36 cellular contexts compared by ENCODE assay signal in genomic region chr7:155437836-155438235, GRCh38. TPM values are rescaled to one million over a fixed set of nuclear protein-coding genes. Genes with fewer than 3 reads are reported as not detected.
"Had no signal": no experiment of that assay in that cellular context is flagged by ENCODE, and none has a peak within 500 bp of the region (broad histone marks: within the 10 kb centered on the region; RNA-seq: fewer than 3 reads in every experiment).

No MANE protein-coding gene starts in this region.

- H3K9me3 Mint-ChIP-seq: activated CD4-positive, alpha-beta memory T cell treated with anti-CD3 and anti-CD28 coated beads for 36 hours; activated CD4-positive, alpha-beta T cell treated with anti-CD3 and anti-CD28 coated beads, Interleukin-2, amount 10 ng/mL, durations not matched to agents 24 days and 14 days; activated naive CD4-positive, alpha-beta T cell treated with anti-CD3 and anti-CD28 coated beads, Interleukin-2, amount 10 ng/mL, durations not matched to agents 7 days and 5 days; activated naive CD8-positive, alpha-beta T cell treated with anti-CD3 and anti-CD28 coated beads, Interleukin-2, amount 10 ng/mL, durations not matched to agents 7 days and 5 days; activated T-helper 1 cell treated with anti-CD3 and anti-CD28 coated beads, Interleukin-12 subunit alpha, Interleukin-12 subunit beta, Interleukin-2, Interleukin-4 antibody, amounts not matched to agents 30 ng/mL and 10 ng/mL and 1 ng/mL, durations not matched to agents 14 hours and 24 hours and 36 hours; activated T-helper 2 cell treated with anti-CD3 and anti-CD28 coated beads, Interferon-gamma antibody, Interleukin-2, Interleukin-4, amounts not matched to agents 10 μg/mL and 5 μg/mL and 100 μg/mL, durations not matched to agents 14 hours and 24 hours and 36 hours; central memory CD8-positive, alpha-beta T cell had no signal

- H3K36me3 ChIP-seq: ascending aorta, breast epithelium, cardiac muscle cell, esophagus muscularis mucosa, gastrocnemius medialis had no signal

- H3K36me3 Mint-ChIP-seq: activated CD4-positive, alpha-beta memory T cell treated with anti-CD3 and anti-CD28 coated beads for 36 hours; activated CD8-positive, alpha-beta memory T cell treated with anti-CD3 and anti-CD28 coated beads, Interleukin-2, amount 10 ng/mL, durations not matched to agents 7 days and 5 days; activated naive CD4-positive, alpha-beta T cell treated with anti-CD3 and anti-CD28 coated beads, Interleukin-2, amount 10 ng/mL, durations not matched to agents 7 days and 5 days; activated naive CD4-positive, alpha-beta T cell treated with anti-CD3 and anti-CD28 coated beads, Interleukin-2, amount 50 U/mL, for 72 hours; activated naive CD8-positive, alpha-beta T cell treated with anti-CD3 and anti-CD28 coated beads, Interleukin-2, amount 10 ng/mL, durations not matched to agents 7 days and 5 days; brain had no signal

- DNase-seq: activated CD4-positive, alpha-beta memory T cell treated with anti-CD3 and anti-CD28 coated beads for 36 hours; activated CD4-positive, alpha-beta T cell treated with anti-CD3 and anti-CD28 coated beads for 36 hours; activated CD4-positive, alpha-beta T cell treated with anti-CD3 and anti-CD28 coated beads, Interleukin-2, amount 10 ng/mL, durations not matched to agents 24 days and 14 days; activated CD4-positive, CD25-positive, alpha-beta regulatory T cell; activated CD4-positive, CD25-positive, alpha-beta regulatory T cell treated with anti-CD3 and anti-CD28 coated beads, Interleukin-2, amount 50 U/mL, for 72 hours; activated CD8-positive, alpha-beta memory T cell treated with anti-CD3 and anti-CD28 coated beads, Interleukin-2, amount 10 ng/mL, durations not matched to agents 7 days and 5 days; activated CD8-positive, alpha-beta memory T cell treated with anti-CD3 and anti-CD28 coated beads, Interleukin-2, amount 50 U/mL, for 4 hours; activated CD8-positive, alpha-beta T cell treated with anti-CD3 and anti-CD28 coated beads, Interleukin-2, amount 10 ng/mL, durations not matched to agents 7 days and 5 days; activated gamma-delta T cell; activated naive CD4-positive, alpha-beta T cell; activated naive CD4-positive, alpha-beta T cell treated with anti-CD3 and anti-CD28 coated beads, Interleukin-2, amount 10 ng/mL, durations not matched to agents 7 days and 5 days; activated naive CD8-positive, alpha-beta T cell treated with anti-CD3 and anti-CD28 coated beads, Interleukin-2, amount 10 ng/mL, durations not matched to agents 7 days and 5 days; activated T-cell treated with anti-CD3 and anti-CD28 coated beads, Interleukin-2, amount 50 U/mL, for 1 hour; activated T-cell treated with anti-CD3 and anti-CD28 coated beads, Interleukin-2, amount 50 U/mL, for 48 hours; cortex of kidney; dermis blood vessel endothelial cell; effector CD4-positive, alpha-beta T cell; effector memory CD8-positive, alpha-beta T cell; erythroblast; foreskin keratinocyte; gastrocnemius medialis; head of caudate nucleus; T-helper 2 cell had no signal

- FAIRE-seq: colon had no signal

- H3K4me1 ChIP-seq: ascending aorta, breast epithelium, esophagus muscularis mucosa, foreskin keratinocyte, gastrocnemius medialis had no signal

- H3K4me3 ChIP-seq: ascending aorta, breast epithelium, cardiac muscle cell, esophagus muscularis mucosa, gastrocnemius medialis had no signal

- H3K27ac ChIP-seq: ascending aorta, breast epithelium, cardiac muscle cell, esophagus muscularis mucosa, foreskin keratinocyte, gastrocnemius medialis had no signal

- H3K27ac Mint-ChIP-seq: activated CD4-positive, alpha-beta memory T cell treated with anti-CD3 and anti-CD28 coated beads for 36 hours; activated CD4-positive, alpha-beta T cell treated with anti-CD3 and anti-CD28 coated beads for 36 hours; activated CD4-positive, alpha-beta T cell treated with anti-CD3 and anti-CD28 coated beads, Interleukin-2, amount 10 ng/mL, durations not matched to agents 24 days and 14 days; activated CD8-positive, alpha-beta memory T cell treated with anti-CD3 and anti-CD28 coated beads, Interleukin-2, amount 10 ng/mL, durations not matched to agents 7 days and 5 days; activated CD8-positive, alpha-beta T cell treated with anti-CD3 and anti-CD28 coated beads, Interleukin-2, amount 10 ng/mL, durations not matched to agents 7 days and 5 days; activated naive CD4-positive, alpha-beta T cell treated with anti-CD3 and anti-CD28 coated beads, Interleukin-2, amount 10 ng/mL, durations not matched to agents 7 days and 5 days; activated naive CD4-positive, alpha-beta T cell treated with anti-CD3 and anti-CD28 coated beads, Interleukin-2, amount 50 U/mL, for 72 hours; activated naive CD8-positive, alpha-beta T cell treated with anti-CD3 and anti-CD28 coated beads, Interleukin-2, amount 10 ng/mL, durations not matched to agents 7 days and 5 days; activated T-helper 1 cell treated with anti-CD3 and anti-CD28 coated beads, Interleukin-12 subunit alpha, Interleukin-12 subunit beta, Interleukin-2, Interleukin-4 antibody, amounts not matched to agents 30 ng/mL and 10 ng/mL and 1 ng/mL, durations not matched to agents 14 hours and 24 hours and 36 hours; activated T-helper 2 cell treated with anti-CD3 and anti-CD28 coated beads, Interferon-gamma antibody, Interleukin-2, Interleukin-4, amounts not matched to agents 10 μg/mL and 5 μg/mL and 100 μg/mL, durations not matched to agents 14 hours and 24 hours and 36 hours; brain; effector memory CD8-positive, alpha-beta T cell had no signal

- H3K4me3 Mint-ChIP-seq: activated CD4-positive, alpha-beta memory T cell treated with anti-CD3 and anti-CD28 coated beads for 36 hours; activated CD4-positive, alpha-beta T cell treated with anti-CD3 and anti-CD28 coated beads for 36 hours; activated CD4-positive, alpha-beta T cell treated with anti-CD3 and anti-CD28 coated beads, Interleukin-2, amount 10 ng/mL, durations not matched to agents 24 days and 14 days; activated CD8-positive, alpha-beta memory T cell treated with anti-CD3 and anti-CD28 coated beads, Interleukin-2, amount 10 ng/mL, durations not matched to agents 7 days and 5 days; activated CD8-positive, alpha-beta T cell treated with anti-CD3 and anti-CD28 coated beads, Interleukin-2, amount 10 ng/mL, durations not matched to agents 7 days and 5 days; activated naive CD4-positive, alpha-beta T cell treated with anti-CD3 and anti-CD28 coated beads, Interleukin-2, amount 10 ng/mL, durations not matched to agents 7 days and 5 days; activated naive CD8-positive, alpha-beta T cell treated with anti-CD3 and anti-CD28 coated beads, Interleukin-2, amount 10 ng/mL, durations not matched to agents 7 days and 5 days; activated T-helper 1 cell treated with anti-CD3 and anti-CD28 coated beads, Interleukin-12 subunit alpha, Interleukin-12 subunit beta, Interleukin-2, Interleukin-4 antibody, amounts not matched to agents 30 ng/mL and 10 ng/mL and 1 ng/mL, durations not matched to agents 14 hours and 24 hours and 36 hours; brain; central memory CD8-positive, alpha-beta T cell; effector memory CD8-positive, alpha-beta T cell had no signal

- H3K4me1 Mint-ChIP-seq: activated CD4-positive, alpha-beta T cell treated with anti-CD3 and anti-CD28 coated beads for 36 hours; activated CD4-positive, alpha-beta T cell treated with anti-CD3 and anti-CD28 coated beads, Interleukin-2, amount 10 ng/mL, durations not matched to agents 24 days and 14 days; activated CD8-positive, alpha-beta memory T cell treated with anti-CD3 and anti-CD28 coated beads, Interleukin-2, amount 10 ng/mL, durations not matched to agents 7 days and 5 days; activated naive CD4-positive, alpha-beta T cell treated with anti-CD3 and anti-CD28 coated beads, Interleukin-2, amount 10 ng/mL, durations not matched to agents 7 days and 5 days; activated naive CD8-positive, alpha-beta T cell treated with anti-CD3 and anti-CD28 coated beads, Interleukin-2, amount 10 ng/mL, durations not matched to agents 7 days and 5 days; brain; central memory CD8-positive, alpha-beta T cell had no signal

- H3K9me3 ChIP-seq: ascending aorta, breast epithelium, esophagus muscularis mucosa, gastrocnemius medialis had no signal

RNA-seq across cellular contexts. Expression of gene EN2, which starts 20.1 kb away (rescaled TPM):
- total RNA-seq: activated CD4-positive, alpha-beta memory T cell treated with anti-CD3 and anti-CD28 coated beads for 36 hours; activated CD4-positive, alpha-beta T cell treated with anti-CD3 and anti-CD28 coated beads for 36 hours; activated CD4-positive, alpha-beta T cell treated with anti-CD3 and anti-CD28 coated beads, Interleukin-2, amount 10 ng/mL, durations not matched to agents 24 days and 14 days; activated CD8-positive, alpha-beta memory T cell treated with anti-CD3 and anti-CD28 coated beads for 36 hours; activated CD8-positive, alpha-beta memory T cell treated with anti-CD3 and anti-CD28 coated beads, Interleukin-2, amount 10 ng/mL, durations not matched to agents 7 days and 5 days; activated CD8-positive, alpha-beta T cell treated with anti-CD3 and anti-CD28 coated beads, Interleukin-2, amount 10 ng/mL, durations not matched to agents 7 days and 5 days; activated naive CD4-positive, alpha-beta T cell treated with anti-CD3 and anti-CD28 coated beads, Interleukin-2, amount 50 U/mL, for 72 hours; activated naive CD8-positive, alpha-beta T cell treated with anti-CD3 and anti-CD28 coated beads, Interleukin-2, amount 10 ng/mL, durations not matched to agents 7 days and 5 days; activated T-helper 1 cell treated with anti-CD3 and anti-CD28 coated beads, Interleukin-12 subunit alpha, Interleukin-12 subunit beta, Interleukin-2, Interleukin-4 antibody, amounts not matched to agents 30 ng/mL and 10 ng/mL and 1 ng/mL, durations not matched to agents 14 hours and 24 hours and 36 hours; activated T-helper 2 cell treated with anti-CD3 and anti-CD28 coated beads, Interferon-gamma antibody, Interleukin-2, Interleukin-4, amounts not matched to agents 10 μg/mL and 5 μg/mL and 100 μg/mL, durations not matched to agents 14 hours and 24 hours and 36 hours; ascending aorta; cardiac muscle cell; dermis blood vessel endothelial cell; foreskin keratinocyte; glomerular endothelial cell; T-helper 1 cell treated with Interleukin-12 subunit alpha and Interleukin-12 subunit beta and Interleukin-4 antibody, amounts not matched to agents 30 ng/mL and 1 ng/mL, for 36 hours had no signal
- polyA plus RNA-seq: cardiac muscle cell, foreskin keratinocyte had no signal
